5 cellular contexts compared by ENCODE assay signal in genomic region chr10:92569663-92570062, GRCh38. TPM values are rescaled to one million over a fixed set of nuclear protein-coding genes. Genes with fewer than 3 reads are reported as not detected.
DNase-seq lines count a peak whose midpoint lies in the region; ATAC-seq, FAIRE-seq and TF ChIP-seq lines count a peak whose summit lies in the region.
"Not testable (repeated sequence)": the region's sequence is repeated elsewhere in the genome, so short reads cannot be mapped to it uniquely, and the experiment has no call there.

No MANE protein-coding gene starts in this region.

- H3K27ac Mint-ChIP-seq in chondrocyte (ENCODE audit: unreplicated experiment) (peak overlapping the region; percentile 5), memory B cell (peak overlapping the region; percentile 60)

- not testable (repeated sequence) for TF ChIP-seq CTCF in HEK293 (tag by site-specific recombination; IDR thresholded peaks at IDR 0.05); K562 (IDR thresholded peaks at IDR 0.05 in 2 of 3, conservative IDR thresholded peaks at IDR 0.05 in 1 of 3; ENCODE audit: insufficient read depth in 2 of 3, low read depth in 1 of 3, low read length in 3 of 3); chondrocyte (IDR thresholded peaks at IDR 0.05); parathyroid adenoma (IDR thresholded peaks at IDR 0.05)

- H3K79me2 ChIP-seq in K562 (ENCODE audit: control insufficient read depth, insufficient read depth, low read length) (peaks cover 93% of the 10 kb centered on the region), parathyroid adenoma (peaks cover 21% of the 10 kb centered on the region)

- H2AFZ ChIP-seq in K562 (ENCODE audit: low read depth, low read length); parathyroid adenoma: not testable (repeated sequence)

- not testable (repeated sequence) for H3K36me3 Mint-ChIP-seq in chondrocyte (ENCODE audit: low read depth); memory B cell

- ATAC-seq in K562; memory B cell (ENCODE audit: low read depth): not testable (repeated sequence)

- H3K4me1 Mint-ChIP-seq in chondrocyte (ENCODE audit: low read depth): peaks cover 41% of the 10 kb centered on the region
- H3K4me1 Mint-ChIP-seq in memory B cell: peaks cover 35% of the 10 kb centered on the region

- TF ChIP-seq RAD21 in K562 (CRISPR knock-in tag; conservative IDR thresholded peaks at IDR 0.05 in 1 of 2, IDR thresholded peaks at IDR 0.05 in 1 of 2): not testable (repeated sequence)

- H3K4me3 ChIP-seq in HEK293 (ENCODE audit: low read depth, low read length); K562; parathyroid adenoma (ENCODE audit: low read depth, low read length): not testable (repeated sequence)

- not testable (repeated sequence) for TF ChIP-seq POLR2A in K562 (conservative IDR thresholded peaks at IDR 0.05)

- intact Hi-C loops in K562 (cut with micrococcal nuclease): loop anchor here (10.0 kb wide), 1 partner anchor 185 kb away; no protein-coding TSS in a partner anchor

- not testable (repeated sequence) for H3K9me1 ChIP-seq in K562 (ENCODE audit: control insufficient read depth, insufficient read depth, low read length)

- H3K27ac ChIP-seq in HEK293 (ENCODE audit: extremely low read depth, low read depth, low read length); K562 (ENCODE audit: extremely low read depth, low read depth, low read length): not testable (repeated sequence)
- peak overlapping the region; percentile 5 for H3K27ac ChIP-seq in parathyroid adenoma

- not testable (repeated sequence) for H3K27me3 Mint-ChIP-seq in chondrocyte (ENCODE audit: low read depth); memory B cell

- BruUV-seq in K562 (replicated peaks; lab: Mats Ljungman, UMichigan): not testable (repeated sequence)

- not testable (repeated sequence) for H3K4me3 Mint-ChIP-seq in chondrocyte (ENCODE audit: unreplicated experiment); memory B cell

- H3K9me3 ChIP-seq in HEK293 (ENCODE audit: control insufficient read depth, insufficient read depth, low read depth, low read length); K562 (replicated peaks; ENCODE audit: control insufficient read depth, insufficient read depth, low read depth, low read length); parathyroid adenoma (ENCODE audit: control insufficient read depth, low read length): not testable (repeated sequence)

- H3K4me1 ChIP-seq in HEK293 (ENCODE audit: control insufficient read depth, insufficient read depth, low read length) (peaks cover 15% of the 10 kb centered on the region), K562 (replicated peaks in 1 of 2; ENCODE audit: control insufficient read depth in 2 of 2, insufficient read depth in 2 of 2, low read length in 2 of 2) (peaks cover 11 to 13% of the 10 kb centered on the region in 2 experiments; a peak in 4 of 5 replicates), parathyroid adenoma (peaks cover 29% of the 10 kb centered on the region)

- FAIRE-seq in K562 (lab: Jason Lieb, UNC): not testable (repeated sequence)

- not testable (repeated sequence) for H3K9ac ChIP-seq in K562 (ENCODE audit: insufficient read depth in 1 of 2, low read depth in 2 of 2, low read length in 2 of 2); parathyroid adenoma

- not testable (repeated sequence) for H3K4me2 ChIP-seq in K562 (ENCODE audit: insufficient read depth, low read length); parathyroid adenoma (ENCODE audit: low read length)

- WGBS in K562 (ENCODE audit: insufficient coverage, low coverage, missing lambda C conversion rate): 78% methylated on average over 5 of the region's 5 CpGs

- TF ChIP-seq EP300 in K562 (IDR thresholded peaks at IDR 0.05; ENCODE audit: low read length): not testable (repeated sequence)

- in situ Hi-C loops in K562 (cut with MboI): loop anchor here (10.0 kb wide), 1 partner anchor 55 kb away; no protein-coding TSS in a partner anchor

- peaks cover 17% of the 10 kb centered on the region for H4K20me1 ChIP-seq in K562 (replicated peaks; ENCODE audit: control insufficient read depth, insufficient read depth, low read length)

- POLR2A ChIA-PET in HEK293 (lab: Yijun Ruan, JAX); K562 (lab: Yijun Ruan, JAX): not testable (repeated sequence)

- not testable (repeated sequence) for H3K9me3 Mint-ChIP-seq in chondrocyte (ENCODE audit: low read depth); memory B cell

- H3K36me3 ChIP-seq in HEK293 (ENCODE audit: control insufficient read depth in 2 of 2, insufficient read depth in 1 of 2, low read length in 2 of 2); parathyroid adenoma (ENCODE audit: control insufficient read depth, insufficient read depth, low read length): not testable (repeated sequence)
- peaks cover 52% of the 10 kb centered on the region for H3K36me3 ChIP-seq in K562 (ENCODE audit: control insufficient read depth, insufficient read depth, low read length)

- DNase-seq in K562 (ENCODE audit: extremely low read depth in 1 of 4, low spot score in 3 of 4); chondrocyte (ENCODE audit: low spot score); memory B cell (ENCODE audit: low spot score in 2 of 2): not testable (repeated sequence)

- H3K27me3 ChIP-seq in K562 (ENCODE audit: control insufficient read depth in 2 of 2, insufficient read depth in 2 of 2, low read length in 2 of 2); parathyroid adenoma (ENCODE audit: control insufficient read depth, insufficient read depth, low read length): not testable (repeated sequence)

- CTCF ChIA-PET in HEK293 (lab: Yijun Ruan, JAX): interaction anchor here (1.0 to 6.7 kb wide), 2 partner anchors 51 to 315 kb away, joined by 3 to 71 read pairs; no protein-coding TSS in a partner anchor
- CTCF ChIA-PET in K562 (lab: Yijun Ruan, JAX; ENCODE audit: low intra/inter-chr PET ratio): not testable (repeated sequence)

TF ChIP-seq in HEK293, 187 proteins besides CTCF, POLR2A, EP300 and RAD21:
- 0 out of 2 replicates have a peak, but pooled peaks have one; percentile 51 for TF ChIP-seq ZSCAN16 (tag by site-specific recombination; IDR thresholded peaks at IDR 0.05)
TF ChIP-seq in HEK293: peak in this region for 1; not testable (repeated sequence) for 186.

TF ChIP-seq in K562, 482 proteins besides CTCF, POLR2A, EP300 and RAD21:
- TF ChIP-seq ZKSCAN1 (IDR thresholded peaks at IDR 0.05; ENCODE audit: low read depth, low read length): peak; percentile 63; the same call in 1 of the 2 replicates

RNA-seq across cellular contexts. Expression of gene IDE, which starts 4.2 kb away (rescaled TPM):
- 50.5 and 136 TPM in 2 replicates for total RNA-seq in K562 (2011; cell fraction: chromatin; rRNA removed; ENCODE audit: low replicate concordance)
- 18.2 and 28.7 TPM in 2 replicates for total RNA-seq in K562 (2011; cell fraction: nucleolus; rRNA removed)
- total RNA-seq in K562 (2011; cell fraction: nucleoplasm; rRNA removed): 50.9 and 77.5 TPM in 2 replicates
- total RNA-seq in K562 (2014; rRNA removed): 20.1 and 20.4 TPM in 2 replicates
- 43.2 and 54.5 TPM in 2 replicates for total RNA-seq in K562 (2014; rRNA removed; fragmentation: Illumina TruSeq; extraction: Trizol)
- 41.0 and 41.3 TPM in 2 replicates for total RNA-seq in K562 (2015; rRNA removed; fragmentation: Illumina TruSeq; extraction: Trizol)
- total RNA-seq in K562 (2021): 50.6 and 51.3 TPM in 2 replicates
- 35.9 and 41.0 TPM in 2 replicates for polyA plus RNA-seq in K562 (2011; rRNA removed)
- 10.6 and 13.3 TPM in 2 replicates for polyA plus RNA-seq in K562 (2011; cell fraction: cytosol; rRNA removed)
- 48.0 and 63.1 TPM in 2 replicates for polyA plus RNA-seq in K562 (2011; cell fraction: nucleus; rRNA removed)
- 18.3 and 23.1 TPM in 2 replicates for polyA plus RNA-seq in K562 (2012)
- polyA plus RNA-seq in K562 (2014; fragmentation: Illumina TruSeq; extraction: Trizol): 26.7 and 33.2 TPM in 2 replicates
- polyA plus RNA-seq in K562 (2014; fragmentation: Nextera tagmentation; extraction: Ambion mirVana): 10 to 100 TPM; 10.2 to 19.5 TPM
- polyA plus RNA-seq in K562 (2014; rRNA removed): 17.3 and 17.5 TPM in 2 replicates
- 80.0 and 103 TPM in 2 replicates for polyA minus RNA-seq in K562 (2011; rRNA and poly(A)+ RNA removed)
- polyA minus RNA-seq in K562 (2011; cell fraction: cytosol; rRNA and poly(A)+ RNA removed): 21.6 and 40.6 TPM in 2 replicates
- polyA minus RNA-seq in K562 (2011; cell fraction: nucleus; rRNA and poly(A)+ RNA removed): 20.3 and 33.0 TPM in 2 replicates
- 42.0 to 57.5 TPM (median 44.6 TPM) in 3 replicates for total RNA-seq in chondrocyte

RNA-seq across cellular contexts. Expression of gene KIF11, which starts 23.3 kb away (rescaled TPM):
- 11.9 and 44.3 TPM in 2 replicates for total RNA-seq in K562 (2011; cell fraction: chromatin; rRNA removed; ENCODE audit: low replicate concordance)
- 5.8 and 7.9 TPM in 2 replicates for total RNA-seq in K562 (2011; cell fraction: nucleolus; rRNA removed)
- total RNA-seq in K562 (2011; cell fraction: nucleoplasm; rRNA removed): 13.7 and 14.2 TPM in 2 replicates
- total RNA-seq in K562 (2014; rRNA removed) (23.3 and 23.9 TPM in 2 replicates), K562 (2014; rRNA removed; fragmentation: Illumina TruSeq; extraction: Trizol) (53.5 and 60.1 TPM in 2 replicates), K562 (2015; rRNA removed; fragmentation: Illumina TruSeq; extraction: Trizol) (49.6 and 54.4 TPM in 2 replicates), K562 (2021) (30.1 and 33.0 TPM in 2 replicates), chondrocyte (6.6 to 9.9 TPM (median 7.1 TPM) in 3 replicates)
- polyA plus RNA-seq in K562 (2011; rRNA removed) (16.2 and 29.2 TPM in 2 replicates), K562 (2014; fragmentation: Illumina TruSeq; extraction: Trizol) (34.1 and 38.9 TPM in 2 replicates), K562 (2014; fragmentation: Nextera tagmentation; extraction: Ambion mirVana) (10 to 100 TPM; 11.3 to 12.3 TPM), K562 (2014; rRNA removed) (20.7 and 21.6 TPM in 2 replicates)
- polyA plus RNA-seq in K562 (2011; cell fraction: cytosol; rRNA removed): 3.6 and 9.6 TPM in 2 replicates
- polyA plus RNA-seq in K562 (2011; cell fraction: nucleus; rRNA removed): 4.8 and 7.8 TPM in 2 replicates
- 26.4 and 26.7 TPM in 2 replicates for polyA plus RNA-seq in K562 (2012)
- polyA minus RNA-seq in K562 (2011; rRNA and poly(A)+ RNA removed): 40.6 and 49.6 TPM in 2 replicates
- 17.8 and 20.9 TPM in 2 replicates for polyA minus RNA-seq in K562 (2011; cell fraction: cytosol; rRNA and poly(A)+ RNA removed)
- polyA minus RNA-seq in K562 (2011; cell fraction: nucleus; rRNA and poly(A)+ RNA removed): 5.4 and 14.1 TPM in 2 replicates
